Comparison of ENCODE assay signal across 25 cellular contexts in the genomic region with DNA sequence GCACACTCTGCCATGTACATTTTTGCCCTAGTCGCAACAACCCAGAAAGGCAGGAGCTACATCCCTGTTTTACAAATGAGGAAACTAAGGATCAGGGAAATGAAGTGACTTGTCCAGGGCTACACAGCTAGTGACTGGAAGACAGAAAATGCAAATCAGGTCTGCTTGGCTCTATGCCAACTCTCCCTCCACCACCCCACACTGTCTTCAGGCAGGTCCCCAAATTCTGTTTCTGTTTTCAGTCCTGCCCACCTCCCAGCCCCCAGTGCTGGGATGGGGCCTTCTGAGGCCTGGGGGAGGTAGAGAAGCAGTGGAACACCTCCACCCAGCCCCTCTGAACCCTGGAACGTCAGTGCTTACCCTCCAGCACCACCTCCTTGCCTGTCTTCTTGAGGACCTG. TPM values are rescaled to one million over a fixed set of nuclear protein-coding genes. Genes with fewer than 3 reads are reported as not detected.
DNase-seq lines count a peak whose midpoint lies in the region; ATAC-seq, FAIRE-seq and TF ChIP-seq lines count a peak whose summit lies in the region.
"Had no signal": no experiment of that assay in that cellular context is flagged by ENCODE, and none has a peak within 500 bp of the region (broad histone marks: within the 10 kb centered on the region; RNA-seq: fewer than 3 reads in every experiment).

No MANE protein-coding gene starts in this region.

- TF ChIP-seq POLR2A in GM12891 (IDR thresholded peaks at IDR 0.05; ENCODE audit: low read depth, low read length): no peak

- peak; percentile 71 for FAIRE-seq in GM12891 (lab: Jason Lieb, UNC)
- FAIRE-seq: endometrium, G401.6 had no signal

- no peak overlapping the region for H3K4ac ChIP-seq in neuronal stem cell (ENCODE audit: low read length)

- H3K27ac ChIP-seq in BLaER1: no peak overlapping the region
- H3K27ac ChIP-seq in ascending aorta: peak overlapping the region; percentile 75 to 88
- H3K27ac ChIP-seq in neuronal stem cell (replicated peaks; ENCODE audit: low read length): no peak overlapping the region
- H3K27ac ChIP-seq: suprapubic skin had no signal

- no peak overlapping the region for H3K14ac ChIP-seq in neuronal stem cell (ENCODE audit: low read length)

- H2BK5ac ChIP-seq in neuronal stem cell (ENCODE audit: low read length): no peak overlapping the region

- no peak overlapping the region for H3K23ac ChIP-seq in neuronal stem cell (ENCODE audit: low read depth, low read length, poor library complexity)

- TF ChIP-seq CTCF in ascending aorta (IDR thresholded peaks at IDR 0.05): no peak

- no peak overlapping the region for H4K8ac ChIP-seq in neuronal stem cell (ENCODE audit: low read depth, low read length)

- no peak for ATAC-seq in GM21529 (IDR thresholded peaks at IDR 0.05; ENCODE audit: unreplicated experiment)
- ATAC-seq in HG03432 (IDR thresholded peaks at IDR 0.05; ENCODE audit: unreplicated experiment): no peak
- ATAC-seq: activated CD4-positive, CD25-positive, alpha-beta regulatory T cell treated with anti-CD3 and anti-CD28 coated beads, Interleukin-2, amount 50 U/mL, for 24 hours; activated CD8-positive, alpha-beta T cell treated with anti-CD3 and anti-CD28 coated beads for 36 hours; activated naive CD8-positive, alpha-beta T cell treated with anti-CD3 and anti-CD28 coated beads, Interleukin-2, amount 50 U/mL, for 24 hours had no signal

- H3K27me3 ChIP-seq in BLaER1: no peaks in the 10 kb centered on the region
- H3K27me3 ChIP-seq in ascending aorta: no peaks in the 10 kb centered on the region
- peaks cover 5 to 15% (median 9%) of the 10 kb centered on the region in 3 experiments for H3K27me3 ChIP-seq in neuronal stem cell (ENCODE audit: control insufficient read depth in 3 of 3, insufficient read depth in 3 of 3, low read depth in 1 of 3, low read length in 3 of 3)
- H3K27me3 ChIP-seq: suprapubic skin had no signal

- no peak overlapping the region for H3K18ac ChIP-seq in neuronal stem cell (ENCODE audit: low read length)

- no peak overlapping the region for H4K91ac ChIP-seq in neuronal stem cell (ENCODE audit: low read depth, low read length, poor library complexity)

- H4K20me1 ChIP-seq in BLaER1: no peaks in the 10 kb centered on the region

- H3K4me3 ChIP-seq in BLaER1: no peak overlapping the region
- no peak overlapping the region for H3K4me3 ChIP-seq in ascending aorta
- no peak overlapping the region for H3K4me3 ChIP-seq in neuronal stem cell (ENCODE audit: low read length in 2 of 2)
- H3K4me3 ChIP-seq: suprapubic skin had no signal

- WGBS in neuronal stem cell (ENCODE audit: extremely low coverage in 2 of 2, insufficient read length in 2 of 2, insufficient replicate concordance in 1 of 2), 2 donors: no CpG with 5 or more reads among the region's 2 CpGs

- 0 out of 2 replicates have a peak overlapping the region, but pooled peaks have one; percentile 47 for H3K4me2 ChIP-seq in BLaER1
- H3K4me2 ChIP-seq in neuronal stem cell (ENCODE audit: insufficient read depth, low read length, poor library complexity, severe bottlenecking): no peak overlapping the region

- peaks cover 3% of the 10 kb centered on the region for H3K79me1 ChIP-seq in neuronal stem cell (ENCODE audit: low read depth, low read length)

- intact Hi-C loops in ascending aorta (cut with DNase I): no loop called here

- H3K36me3 ChIP-seq in BLaER1 (peaks cover 52% of the 10 kb centered on the region), ascending aorta (peaks cover 2 to 5% of the 10 kb centered on the region in 2 donors), neuronal stem cell (replicated peaks in 1 of 2; ENCODE audit: control insufficient read depth in 2 of 2, insufficient read depth in 2 of 2, low read length in 2 of 2) (peaks cover 0 to 2% of the 10 kb centered on the region in 2 donors)
- H3K36me3 ChIP-seq: suprapubic skin had no signal

- DNase-seq in GM12891 (ENCODE audit: insufficient read length, low spot score): no peak
- DNase-seq in ascending aorta (ENCODE audit: low spot score in 2 of 2): no peak
- DNase-seq in neuronal stem cell (ENCODE audit: low spot score): no peak
- no peak for DNase-seq in cerebellum (ENCODE audit: low spot score)
- DNase-seq in SW480 (ENCODE audit: low spot score): no peak
- DNase-seq: activated CD8-positive, alpha-beta T cell treated with anti-CD3 and anti-CD28 coated beads for 36 hours; activated effector memory CD4-positive, alpha-beta T cell treated with anti-CD3 and anti-CD28 coated beads, Interleukin-2, amount 50 U/mL, for 16 hours; activated naive CD8-positive, alpha-beta T cell treated with anti-CD3 and anti-CD28 coated beads, Interleukin-2, amount 50 U/mL, for 24 hours; activated T-cell treated with anti-CD3 and anti-CD28 coated beads for 4 hours; CD4-positive, alpha-beta T cell; DMS153; Kasumi-1; NCI-H1092 treated with DMSO at 0.1 percent for 48 hours; NCI-H2029; NCI-H446; NK-92 treated with Interleukin-12 subunit alpha and Interleukin-12 subunit beta, amount 100 ng/mL, for 24 hours; posterior cingulate gyrus; T1000 had no signal

- H3K9ac ChIP-seq in BLaER1: no peak overlapping the region
- peak overlapping the region; percentile 55 for H3K9ac ChIP-seq in neuronal stem cell (ENCODE audit: low read depth, low read length, poor library complexity)

- H3K4me1 ChIP-seq in BLaER1 (peaks cover 69% of the 10 kb centered on the region), ascending aorta (peaks cover 21 to 39% of the 10 kb centered on the region in 2 donors), neuronal stem cell (ENCODE audit: control insufficient read depth in 2 of 2, insufficient read depth in 1 of 2, low read depth in 1 of 2, low read length in 2 of 2) (peaks cover 0 to 6% of the 10 kb centered on the region in 2 donors)

- H2AFZ ChIP-seq in neuronal stem cell (ENCODE audit: low read length): no peak overlapping the region

- no peaks in the 10 kb centered on the region for H3K9me3 ChIP-seq in BLaER1
- H3K9me3 ChIP-seq in ascending aorta: no peaks in the 10 kb centered on the region
- H3K9me3 ChIP-seq in neuronal stem cell (replicated peaks in 1 of 2; ENCODE audit: control insufficient read depth in 2 of 2, insufficient read depth in 1 of 2, low read depth in 1 of 2, low read length in 2 of 2): no peaks in the 10 kb centered on the region
- H3K9me3 ChIP-seq: suprapubic skin had no signal

- no peak overlapping the region for H2BK15ac ChIP-seq in neuronal stem cell (ENCODE audit: low read length)

- H2BK120ac ChIP-seq in neuronal stem cell (ENCODE audit: low read depth, low read length): no peak overlapping the region

- no peak overlapping the region for H2BK12ac ChIP-seq in neuronal stem cell (ENCODE audit: low read length)

- H2AK5ac ChIP-seq in neuronal stem cell (ENCODE audit: low read depth, low read length): peak overlapping the region; percentile 36

TF ChIP-seq in GM12891, 5 proteins besides CTCF, POLR2A, EP300 and RAD21:
- TF ChIP-seq TAF1 (IDR thresholded peaks at IDR 0.05; ENCODE audit: low read depth, low read length) (no peak), SPI1 (IDR thresholded peaks at IDR 0.05; ENCODE audit: low read depth, low read length) (no peak), POU2F2 (IDR thresholded peaks at IDR 0.05; ENCODE audit: low read depth, low read length) (no peak), POLR2AphosphoS5 (IDR thresholded peaks at IDR 0.05; ENCODE audit: low read depth, low read length) (no peak), PAX5 (IDR thresholded peaks at IDR 0.05; ENCODE audit: insufficient read depth, low read length, severe bottlenecking) (no peak)

RNA-seq across cellular contexts. Expression of a gene that starts 5.1 kb away (rescaled TPM):
- 2.7 TPM for polyA plus RNA-seq in GM12891 (2012; ENCODE audit: low read depth, missing spikeins)
- total RNA-seq in ascending aorta: 108 TPM
- 4.0 TPM for polyA plus RNA-seq in neuronal stem cell (2013, experiment 1 of 2)
- 3.8 TPM for polyA plus RNA-seq in neuronal stem cell (2013, experiment 2 of 2)
- total RNA-seq in cerebellum: 7.8 TPM

RNA-seq across cellular contexts. Expression of a gene that starts 37.2 kb away (rescaled TPM):
- 19.8 TPM for polyA plus RNA-seq in GM12891 (2012; ENCODE audit: low read depth, missing spikeins)
- total RNA-seq in ascending aorta: 42.8 TPM
- 19.0 TPM for polyA plus RNA-seq in neuronal stem cell (2013, experiment 1 of 2)
- 19.7 TPM for polyA plus RNA-seq in neuronal stem cell (2013, experiment 2 of 2)
- 28.4 TPM for total RNA-seq in cerebellum

RNA-seq across cellular contexts. Expression of a gene that starts 51.4 kb away (rescaled TPM):
- 3.0 TPM for polyA plus RNA-seq in GM12891 (2012; ENCODE audit: low read depth, missing spikeins)
- total RNA-seq in ascending aorta (22.4 TPM), cerebellum (38.4 TPM)
- 10.0 TPM for polyA plus RNA-seq in neuronal stem cell (2013, experiment 1 of 2)
- polyA plus RNA-seq in neuronal stem cell (2013, experiment 2 of 2): 10.9 TPM

Comparison
In these comparisons a context has a peak if more than half of its experiments do, and no peak if none do; other contexts are left out.
1. H3K27ac ChIP-seq: peak in ascending aorta (2 of 2); none in BLaER1 (single experiment) and neuronal stem cell (single experiment).
2. RNA of a gene that starts 5.1 kb away (total RNA-seq): 108 TPM in ascending aorta (single experiment); 7.8 TPM in cerebellum (single experiment); every median in the first group is over 10 times any median in the second.